10 cellular contexts compared by ENCODE assay signal in the genomic region with DNA sequence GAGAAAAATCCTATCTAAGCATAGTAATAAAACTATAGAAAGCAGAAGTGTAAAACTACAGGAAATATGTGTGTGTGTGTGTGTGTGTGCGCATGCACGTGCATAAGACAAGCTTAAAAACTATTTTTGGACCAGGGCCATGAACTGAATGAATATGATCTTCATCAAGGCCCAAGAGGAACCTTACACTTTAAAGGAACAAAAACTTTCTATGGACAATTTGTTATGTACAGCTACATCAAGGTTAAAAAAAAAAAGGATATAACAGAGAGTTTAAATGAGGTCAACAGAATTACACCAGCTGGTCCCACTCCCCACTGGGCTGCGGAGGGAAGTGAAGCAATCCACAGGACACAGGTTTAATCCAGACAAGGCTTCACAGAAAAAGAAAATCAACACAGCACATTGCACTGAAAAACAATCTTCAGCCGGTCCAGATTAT.
DNase-seq lines count a peak whose midpoint lies in the region; ATAC-seq and TF ChIP-seq lines count a peak whose summit lies in the region.
"Had no signal": no experiment of that assay in that cellular context is flagged by ENCODE, and none has a peak within 500 bp of the region (broad histone marks: within the 10 kb centered on the region; RNA-seq: fewer than 3 reads in every experiment).

No MANE protein-coding gene starts in this region.

- peaks cover 41% of the 10 kb centered on the region; the same call in 1 of the 2 replicates for H3K79me2 ChIP-seq in GM23248 (ENCODE audit: insufficient read depth)

- intact Hi-C loops in left lung (cut with DNase I) = no loop called here

- no peaks in the 10 kb centered on the region for H3K36me3 Mint-ChIP-seq in natural killer cell treated with Interleukin-12 subunit alpha and Interleukin-12 subunit beta and Interleukin-15 and Interleukin-18, amount 100 ng/mL, for 72 hours

- DNase-seq in AML-193 (lab: John Stamatoyannopoulos, UW) (peak; percentile 69 to 72), MG63 (peak; percentile 46), left lung (no peak), GM23248 (no peak), SW480 (ENCODE audit: low spot score) (no peak), A172 (ENCODE audit: low spot score) (no peak)
- DNase-seq in natural killer cell treated with Interleukin-12 subunit alpha and Interleukin-12 subunit beta and Interleukin-15 and Interleukin-18, amount 100 ng/mL, for 72 hours (ENCODE audit: low spot score) = no peak
- DNase-seq: BE2C, foreskin keratinocyte had no signal

- H3K9ac ChIP-seq in GM23248 = no peak overlapping the region

- TF ChIP-seq CTCF in VCaP (conservative IDR thresholded peaks at IDR 0.05) = no peak
- TF ChIP-seq CTCF in left lung (IDR thresholded peaks at IDR 0.05) = no peak

- 88 to 91% methylated on average over 4 of the region's 4 CpGs for WGBS in GM23248 (ENCODE audit: low coverage in 1 of 2, low lambda C conversion rate in 2 of 2, missing lambda C conversion rate in 2 of 2), 2 experiments

- peak overlapping the region; percentile 48 for H3K27ac ChIP-seq in VCaP
- H3K27ac ChIP-seq in left lung = no peak overlapping the region
- H3K27ac ChIP-seq in GM23248 = no peak overlapping the region
- H3K27ac ChIP-seq: foreskin keratinocyte had no signal

- no peak overlapping the region for H3K27ac Mint-ChIP-seq in natural killer cell treated with Interleukin-12 subunit alpha and Interleukin-12 subunit beta and Interleukin-15 and Interleukin-18, amount 100 ng/mL, for 72 hours

- peak; percentile 63 for ATAC-seq in left lung
- ATAC-seq in natural killer cell treated with Interleukin-12 subunit alpha and Interleukin-12 subunit beta and Interleukin-15 and Interleukin-18, amount 100 ng/mL, for 72 hours = no peak
- ATAC-seq: foreskin keratinocyte had no signal

- H3K27me3 ChIP-seq in MG63 (no peaks in the 10 kb centered on the region), left lung (no peaks in the 10 kb centered on the region), GM23248 (replicated peaks; ENCODE audit: insufficient read depth) (no peaks in the 10 kb centered on the region)
- H3K27me3 ChIP-seq: BE2C, foreskin keratinocyte had no signal

- H3F3A ChIP-seq in GM23248 (ENCODE audit: insufficient read depth) = 0 out of 2 replicates have a peak, but pooled peaks cover 6% of the 10 kb centered on the region

- H2AFZ ChIP-seq in GM23248 = no peak overlapping the region

- H3K9me3 ChIP-seq in MG63 = no peaks in the 10 kb centered on the region
- no peaks in the 10 kb centered on the region for H3K9me3 ChIP-seq in left lung
- H3K9me3 ChIP-seq in GM23248 (ENCODE audit: low read depth) = no peaks in the 10 kb centered on the region
- H3K9me3 ChIP-seq: BE2C had no signal

- in situ Hi-C loops in GM23248 (cut with MboI) = no loop called here

- H3K36me3 ChIP-seq in MG63 = no peaks in the 10 kb centered on the region; the same call in 1 of the 2 replicates
- no peaks in the 10 kb centered on the region for H3K36me3 ChIP-seq in left lung
- no peaks in the 10 kb centered on the region for H3K36me3 ChIP-seq in GM23248 (ENCODE audit: low read depth)
- H3K36me3 ChIP-seq: BE2C had no signal

- no peaks in the 10 kb centered on the region for H3K4me1 Mint-ChIP-seq in natural killer cell treated with Interleukin-12 subunit alpha and Interleukin-12 subunit beta and Interleukin-15 and Interleukin-18, amount 100 ng/mL, for 72 hours (ENCODE audit: low read depth in 2 of 2)

- H3K4me1 ChIP-seq in left lung (peaks cover 13 to 24% of the 10 kb centered on the region in 2 donors), GM23248 (ENCODE audit: insufficient read depth) (peaks cover 19% of the 10 kb centered on the region)
- H3K4me1 ChIP-seq: BE2C, foreskin keratinocyte had no signal

- peaks cover 3% of the 10 kb centered on the region for H3K9me3 Mint-ChIP-seq in natural killer cell treated with Interleukin-12 subunit alpha and Interleukin-12 subunit beta and Interleukin-15 and Interleukin-18, amount 100 ng/mL, for 72 hours

- H3K4me3 ChIP-seq in MG63 = no peak overlapping the region
- H3K4me3 ChIP-seq in left lung = no peak overlapping the region
- no peak overlapping the region for H3K4me3 ChIP-seq in GM23248

- no peak overlapping the region for H3K4me3 Mint-ChIP-seq in natural killer cell treated with Interleukin-12 subunit alpha and Interleukin-12 subunit beta and Interleukin-15 and Interleukin-18, amount 100 ng/mL, for 72 hours

- H3K9me2 ChIP-seq in GM23248 (ENCODE audit: insufficient read depth) = no peaks in the 10 kb centered on the region; the same call in 1 of the 2 replicates

- H3K27me3 Mint-ChIP-seq in natural killer cell treated with Interleukin-12 subunit alpha and Interleukin-12 subunit beta and Interleukin-15 and Interleukin-18, amount 100 ng/mL, for 72 hours = no peaks in the 10 kb centered on the region

- 0 out of 2 replicates have a peak, but pooled peaks cover 4% of the 10 kb centered on the region for H4K20me1 ChIP-seq in GM23248 (ENCODE audit: insufficient read depth)

- H3K4me2 ChIP-seq in GM23248 (ENCODE audit: unreplicated experiment) = no peak overlapping the region

Comparison
In these comparisons a context has a peak if more than half of its experiments do, and no peak if none do; other contexts are left out.
1. DNase-seq: peak in AML-193 (2 of 2) and MG63 (single experiment); none in left lung (0 of 2), natural killer cell treated with Interleukin-12 subunit alpha and Interleukin-12 subunit beta and Interleukin-15 and Interleukin-18, amount 100 ng/mL, for 72 hours (single experiment), GM23248 (single experiment), SW480 (single experiment) and A172 (single experiment).